16 cellular contexts compared by ENCODE assay signal in the genomic region with DNA sequence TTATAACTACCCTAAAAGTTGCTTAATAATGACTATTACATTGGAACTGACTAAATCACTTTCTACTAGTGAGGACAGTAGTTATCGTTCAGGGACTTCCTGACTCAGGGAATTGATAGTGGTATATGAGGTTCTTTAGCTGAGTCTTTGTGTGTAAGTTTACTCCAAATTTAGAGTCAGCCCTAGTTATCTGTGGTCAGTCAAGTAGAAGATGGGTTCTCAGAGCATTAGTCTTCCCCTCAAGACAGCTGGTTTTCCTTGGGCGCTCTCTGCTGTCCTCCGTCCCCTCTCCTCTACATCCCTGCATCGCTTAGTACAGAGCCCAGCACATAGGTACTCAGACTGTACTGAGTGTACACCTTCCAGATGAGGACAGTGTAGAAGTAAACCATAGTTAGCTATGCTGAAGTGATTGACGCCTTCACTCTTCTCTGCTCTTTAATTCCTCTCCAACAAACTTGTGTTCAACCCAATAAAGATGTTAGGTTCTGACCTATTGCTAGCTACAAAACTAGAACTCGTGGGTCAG.
"Had no signal": no experiment of that assay in that cellular context is flagged by ENCODE, and none has a peak within 500 bp of the region (broad histone marks: within the 10 kb centered on the region; RNA-seq: fewer than 3 reads in every experiment).

No MANE protein-coding gene starts in this region.

- H3K27me3 Mint-ChIP-seq: activated B cell treated with CpG ODN at 0.5 μM for 24 hours; natural killer cell treated with Interleukin-12 subunit alpha and Interleukin-12 subunit beta and Interleukin-15 and Interleukin-18, amount 100 ng/mL, for 72 hours had no signal

- H3K79me2 ChIP-seq: parathyroid adenoma had no signal

- H3K9me3 ChIP-seq: upper lobe of left lung had no signal

- FAIRE-seq: kidney had no signal

- DNase-seq: activated B cell treated with CpG ODN at 0.5 μM for 24 hours; activated CD4-positive, alpha-beta memory T cell treated with anti-CD3 and anti-CD28 coated beads for 36 hours; activated CD4-positive, alpha-beta T cell treated with anti-CD3 and anti-CD28 coated beads for 4 hours; activated effector memory CD4-positive, alpha-beta T cell treated with anti-CD3 and anti-CD28 coated beads, Interleukin-2, amount 50 U/mL, for 16 hours; activated naive CD4-positive, alpha-beta T cell treated with anti-CD3 and anti-CD28 coated beads, Interleukin-2, amount 10 ng/mL, durations not matched to agents 7 days and 5 days; kidney; stimulated activated CD4-positive, alpha-beta T cell treated with anti-CD3 and anti-CD28 coated beads, Interleukin-12 subunit alpha, Interleukin-12 subunit beta, amount 100 ng/mL, for 4 hours; stimulated activated CD4-positive, alpha-beta T cell treated with anti-CD3 and anti-CD28 coated beads, Interleukin-4, amount 100 ng/mL, for 4 hours; stimulated activated naive CD8-positive, alpha-beta T cell treated with anti-CD3 and anti-CD28 coated beads, Interleukin-15, Interleukin-2, amounts not matched to agents 100 U/mL and 50 U/mL, for 24 hours; T-helper 1 cell; T-helper 9 cell; upper lobe of left lung had no signal

- H3K4me3 ChIP-seq: cardiac muscle cell, upper lobe of left lung had no signal

- H3K36me3 Mint-ChIP-seq: activated CD4-positive, alpha-beta memory T cell treated with anti-CD3 and anti-CD28 coated beads for 36 hours; activated naive CD4-positive, alpha-beta T cell treated with anti-CD3 and anti-CD28 coated beads, Interleukin-2, amount 10 ng/mL, durations not matched to agents 7 days and 5 days; natural killer cell treated with Interleukin-12 subunit alpha and Interleukin-12 subunit beta and Interleukin-15 and Interleukin-18, amount 100 ng/mL, for 72 hours had no signal

- H3K27ac ChIP-seq: cardiac muscle cell, epithelial cell of prostate, parathyroid adenoma had no signal

- H3K4me3 Mint-ChIP-seq: activated B cell treated with CpG ODN at 0.5 μM for 24 hours; activated CD4-positive, alpha-beta memory T cell treated with anti-CD3 and anti-CD28 coated beads for 36 hours; activated naive CD4-positive, alpha-beta T cell treated with anti-CD3 and anti-CD28 coated beads, Interleukin-2, amount 10 ng/mL, durations not matched to agents 7 days and 5 days; natural killer cell treated with Interleukin-12 subunit alpha and Interleukin-12 subunit beta and Interleukin-15 and Interleukin-18, amount 100 ng/mL, for 72 hours had no signal

- H3K27me3 ChIP-seq: cardiac muscle cell, upper lobe of left lung had no signal

- H3K36me3 ChIP-seq: cardiac muscle cell, upper lobe of left lung had no signal

- H3K4me1 ChIP-seq: parathyroid adenoma had no signal

- H3K27ac Mint-ChIP-seq: activated B cell treated with CpG ODN at 0.5 μM for 24 hours; activated CD4-positive, alpha-beta memory T cell treated with anti-CD3 and anti-CD28 coated beads for 36 hours; activated naive CD4-positive, alpha-beta T cell treated with anti-CD3 and anti-CD28 coated beads, Interleukin-2, amount 10 ng/mL, durations not matched to agents 7 days and 5 days had no signal

- H3K4me1 Mint-ChIP-seq: activated B cell treated with CpG ODN at 0.5 μM for 24 hours; activated naive CD4-positive, alpha-beta T cell treated with anti-CD3 and anti-CD28 coated beads, Interleukin-2, amount 10 ng/mL, durations not matched to agents 7 days and 5 days had no signal

- ATAC-seq: natural killer cell treated with Interleukin-12 subunit alpha and Interleukin-12 subunit beta and Interleukin-15 and Interleukin-18, amount 100 ng/mL, for 72 hours; stimulated activated naive CD8-positive, alpha-beta T cell treated with anti-CD3 and anti-CD28 coated beads, Interleukin-15, Interleukin-2, amounts not matched to agents 100 U/mL and 50 U/mL, for 24 hours had no signal
